In genomic region chr1:11981378-11982009, GRCh38 we compare ENCODE assay signal across 8 cellular contexts. TPM values are rescaled to one million over a fixed set of nuclear protein-coding genes. Genes with fewer than 3 reads are reported as not detected.
DNase-seq lines count a peak whose midpoint lies in the region; ATAC-seq and TF ChIP-seq lines count a peak whose summit lies in the region.

No MANE protein-coding gene starts in this region.

- DNase-seq in CD4-positive, alpha-beta T cell: no peak
- DNase-seq in chondrocyte (ENCODE audit: low spot score): no peak
- no peak for DNase-seq in natural killer cell treated with Interleukin-12 subunit alpha and Interleukin-12 subunit beta and Interleukin-15 and Interleukin-18, amount 100 ng/mL, for 72 hours (ENCODE audit: low spot score)
- DNase-seq in H4 (ENCODE audit: low spot score): no peak
- no peak for DNase-seq in stimulated activated CD8-positive, alpha-beta memory T cell treated with anti-CD3 and anti-CD28 coated beads, Interleukin-4, amount 100 ng/mL, for 48 hours
- no peak for DNase-seq in sciatic nerve (ENCODE audit: low spot score)

- H3F3A ChIP-seq in Loucy (ENCODE audit: low read depth): no peaks in the 10 kb centered on the region

- no peaks in the 10 kb centered on the region for H3K9me3 ChIP-seq in CD4-positive, alpha-beta T cell (ENCODE audit: control insufficient read depth, low read length)
- no peaks in the 10 kb centered on the region for H3K9me3 ChIP-seq in Loucy (ENCODE audit: insufficient read depth, low read depth, low read length)

- peak overlapping the region; percentile 100 for H3K4me3 ChIP-seq in Loucy (ENCODE audit: low read length, poor library complexity, severe bottlenecking)

- no peaks in the 10 kb centered on the region for H3K27me3 ChIP-seq in CD4-positive, alpha-beta T cell (ENCODE audit: control insufficient read depth, insufficient read depth, low read length)
- no peaks in the 10 kb centered on the region for H3K27me3 ChIP-seq in Loucy (ENCODE audit: insufficient read depth, low read length, poor library complexity, severe bottlenecking)

- TF ChIP-seq CTCF in CD4-positive, alpha-beta T cell (IDR thresholded peaks at IDR 0.05): no peak
- no peak for TF ChIP-seq CTCF in Loucy (conservative IDR thresholded peaks at IDR 0.05; ENCODE audit: low read length)
- no peak for TF ChIP-seq CTCF in chondrocyte (IDR thresholded peaks at IDR 0.05)

- CTCF ChIA-PET in CD4-positive, alpha-beta T cell (lab: Charles Lee): interaction anchor here (0.6 to 1.5 kb wide), 2 partner anchors 63 to 74 kb away, joined by 3 to 5 read pairs; no protein-coding TSS in a partner anchor

- H3K36me3 ChIP-seq in Loucy (ENCODE audit: insufficient read depth, low read length): peaks cover 2% of the 10 kb centered on the region; the same call in 1 of the 2 replicates

- POLR2A ChIA-PET in CD4-positive, alpha-beta T cell (lab: Charles Lee): interaction anchor here (1.7 to 5.6 kb wide), 2 partner anchors 72 to 107 kb away, joined by 5 to 133 read pairs; no protein-coding TSS in a partner anchor

- no peaks in the 10 kb centered on the region for H3K27me3 Mint-ChIP-seq in CD4-positive, alpha-beta T cell
- no peaks in the 10 kb centered on the region for H3K27me3 Mint-ChIP-seq in chondrocyte (ENCODE audit: low read depth)
- no peaks in the 10 kb centered on the region for H3K27me3 Mint-ChIP-seq in natural killer cell treated with Interleukin-12 subunit alpha and Interleukin-12 subunit beta and Interleukin-15 and Interleukin-18, amount 100 ng/mL, for 72 hours

- peak overlapping the region; percentile 93 for H3K27ac Mint-ChIP-seq in CD4-positive, alpha-beta T cell
- peak overlapping the region; percentile 96 for H3K27ac Mint-ChIP-seq in chondrocyte (ENCODE audit: unreplicated experiment)
- peak overlapping the region; percentile 72 to 97 for H3K27ac Mint-ChIP-seq in natural killer cell treated with Interleukin-12 subunit alpha and Interleukin-12 subunit beta and Interleukin-15 and Interleukin-18, amount 100 ng/mL, for 72 hours

- no peak overlapping the region for H2AFZ ChIP-seq in Loucy (ENCODE audit: low read length)

- H3K4me2 ChIP-seq in Loucy (ENCODE audit: low read depth, low read length, poor library complexity, severe bottlenecking): peak overlapping the region; percentile 99

- H3K4me3 Mint-ChIP-seq in CD4-positive, alpha-beta T cell: peak overlapping the region; percentile 96
- peak overlapping the region; percentile 91 for H3K4me3 Mint-ChIP-seq in chondrocyte (ENCODE audit: unreplicated experiment)
- H3K4me3 Mint-ChIP-seq in natural killer cell treated with Interleukin-12 subunit alpha and Interleukin-12 subunit beta and Interleukin-15 and Interleukin-18, amount 100 ng/mL, for 72 hours: peak overlapping the region; percentile 99

- no peak overlapping the region for H3K27ac ChIP-seq in CD4-positive, alpha-beta T cell (ENCODE audit: low read depth, low read length)

- peaks cover 43% of the 10 kb centered on the region for H3K36me3 Mint-ChIP-seq in CD4-positive, alpha-beta T cell (ENCODE audit: low read depth)
- H3K36me3 Mint-ChIP-seq in chondrocyte (ENCODE audit: low read depth): peaks cover 8% of the 10 kb centered on the region
- H3K36me3 Mint-ChIP-seq in natural killer cell treated with Interleukin-12 subunit alpha and Interleukin-12 subunit beta and Interleukin-15 and Interleukin-18, amount 100 ng/mL, for 72 hours: peaks cover 14% of the 10 kb centered on the region

- H4K20me1 ChIP-seq in Loucy (ENCODE audit: insufficient read depth, low read length, poor library complexity, severe bottlenecking): peaks cover 28% of the 10 kb centered on the region

- no peaks in the 10 kb centered on the region for H3K9me3 Mint-ChIP-seq in CD4-positive, alpha-beta T cell
- H3K9me3 Mint-ChIP-seq in chondrocyte (ENCODE audit: low read depth): no peaks in the 10 kb centered on the region
- H3K9me3 Mint-ChIP-seq in natural killer cell treated with Interleukin-12 subunit alpha and Interleukin-12 subunit beta and Interleukin-15 and Interleukin-18, amount 100 ng/mL, for 72 hours: no peaks in the 10 kb centered on the region

- H3K9me2 ChIP-seq in Loucy (replicated peaks; ENCODE audit: low read depth, low read length): no peaks in the 10 kb centered on the region

- H3K4me1 ChIP-seq in Loucy (ENCODE audit: insufficient read depth, low read length, poor library complexity, severe bottlenecking): peaks cover 45% of the 10 kb centered on the region

- peaks cover 58% of the 10 kb centered on the region for H3K79me2 ChIP-seq in Loucy (ENCODE audit: insufficient read depth, low read length)

- H3K9ac ChIP-seq in Loucy (ENCODE audit: low read depth, low read length, poor library complexity, severe bottlenecking): peak overlapping the region; percentile 97

- ATAC-seq in CD4-positive, alpha-beta T cell (ENCODE audit: poor library complexity): no peak
- ATAC-seq in natural killer cell treated with Interleukin-12 subunit alpha and Interleukin-12 subunit beta and Interleukin-15 and Interleukin-18, amount 100 ng/mL, for 72 hours: no peak
- ATAC-seq in sciatic nerve (no peak), HG02623 (IDR thresholded peaks at IDR 0.05; ENCODE audit: unreplicated experiment) (no peak)

- peaks cover 52% of the 10 kb centered on the region for H3K4me1 Mint-ChIP-seq in CD4-positive, alpha-beta T cell (ENCODE audit: low read depth)
- peaks cover 50% of the 10 kb centered on the region for H3K4me1 Mint-ChIP-seq in chondrocyte (ENCODE audit: low read depth)
- peaks cover 32 to 42% of the 10 kb centered on the region in 2 donors for H3K4me1 Mint-ChIP-seq in natural killer cell treated with Interleukin-12 subunit alpha and Interleukin-12 subunit beta and Interleukin-15 and Interleukin-18, amount 100 ng/mL, for 72 hours (ENCODE audit: low read depth in 2 of 2)

- intact Hi-C loops in CD4-positive, alpha-beta T cell (cut with DNase I, micrococcal nuclease): loop anchor here (2.0 to 5.0 kb wide), 7 partner anchors 47 to 246 kb away; partner anchors contain the start of genes CLCN6 (in 1 of the 2), KIAA2013 (in 1 of the 2) and PLOD1 (in 1 of the 2)
- intact Hi-C loops in sciatic nerve (cut with DNase I): no loop called here

RNA-seq across cellular contexts. Expression of gene MFN2, which starts 1.2 kb away (rescaled TPM):
- 10 to 100 TPM; 33.0 to 38.1 TPM for total RNA-seq in CD4-positive, alpha-beta T cell
- total RNA-seq in chondrocyte (53.1 to 68.8 TPM (median 56.6 TPM) in 3 replicates), sciatic nerve (68.6 TPM)
- 100 to 1,000 TPM in 1 of 2 donors, 10 to 100 TPM in 1; 75.2 to 101 TPM for total RNA-seq in natural killer cell treated with Interleukin-12 subunit alpha and Interleukin-12 subunit beta and Interleukin-15 and Interleukin-18, amount 100 ng/mL, for 72 hours
- 38.4 and 40.1 TPM in 2 replicates for total RNA-seq in H4 (2014; rRNA removed; shearing (Covaris generic))

RNA-seq across cellular contexts. Expression of gene MIIP, which starts 37.8 kb away (rescaled TPM):
- 10 to 100 TPM; 21.8 to 23.1 TPM for total RNA-seq in CD4-positive, alpha-beta T cell
- total RNA-seq in chondrocyte (14.5 to 17.8 TPM (median 17.7 TPM) in 3 replicates), sciatic nerve (33.3 TPM)
- total RNA-seq in natural killer cell treated with Interleukin-12 subunit alpha and Interleukin-12 subunit beta and Interleukin-15 and Interleukin-18, amount 100 ng/mL, for 72 hours: 100 to 1,000 TPM in 1 of 2 donors, 10 to 100 TPM in 1; 52.5 to 118 TPM
- total RNA-seq in H4 (2014; rRNA removed; shearing (Covaris generic)): 15.3 and 18.6 TPM in 2 replicates

RNA-seq across cellular contexts. Expression of gene PLOD1, which starts 47.0 kb away (rescaled TPM):
- total RNA-seq in CD4-positive, alpha-beta T cell: 1 to 10 TPM; 1.6 to 1.8 TPM
- 344 to 509 TPM (median 477 TPM) in 3 replicates for total RNA-seq in chondrocyte
- 10 to 100 TPM; 50.7 to 72.4 TPM for total RNA-seq in natural killer cell treated with Interleukin-12 subunit alpha and Interleukin-12 subunit beta and Interleukin-15 and Interleukin-18, amount 100 ng/mL, for 72 hours
- total RNA-seq in H4 (2014; rRNA removed; shearing (Covaris generic)): 105 and 112 TPM in 2 replicates
- 60.7 TPM for total RNA-seq in sciatic nerve

RNA-seq across cellular contexts. Expression of gene KIAA2013, which starts 55.3 kb away (rescaled TPM):
- 1 to 10 TPM; 7.6 to 8.3 TPM for total RNA-seq in CD4-positive, alpha-beta T cell
- total RNA-seq in chondrocyte (46.3 to 51.4 TPM (median 47.6 TPM) in 3 replicates), sciatic nerve (27.0 TPM)
- 10 to 100 TPM; 50.5 to 59.8 TPM for total RNA-seq in natural killer cell treated with Interleukin-12 subunit alpha and Interleukin-12 subunit beta and Interleukin-15 and Interleukin-18, amount 100 ng/mL, for 72 hours
- 29.9 and 38.9 TPM in 2 replicates for total RNA-seq in H4 (2014; rRNA removed; shearing (Covaris generic))

Comparison
In these comparisons a context has a peak if more than half of its experiments do, and no peak if none do; other contexts are left out.
1. RNA of gene PLOD1, which starts 47.0 kb away (total RNA-seq): 344 to 509 TPM in chondrocyte, 105 to 112 TPM in H4, 50.7 to 72.4 TPM in natural killer cell treated with Interleukin-12 subunit alpha and Interleukin-12 subunit beta and Interleukin-15 and Interleukin-18, amount 100 ng/mL, for 72 hours and 60.7 TPM in sciatic nerve (single experiment); 1.6 to 1.8 TPM in CD4-positive, alpha-beta T cell; every median in the first group is over 10 times any median in the second.
2. Peak in every context shown above with its lines, with median percentiles within 50 percentile points of each other: H3K27ac Mint-ChIP-seq and H3K4me3 Mint-ChIP-seq.